Comparison of ENCODE assay signal across 26 cellular contexts in genomic region chrX:96447161-96447560, GRCh38.
"Had no signal": no experiment of that assay in that cellular context is flagged by ENCODE, and none has a peak within 500 bp of the region (broad histone marks: within the 10 kb centered on the region; RNA-seq: fewer than 3 reads in every experiment).

No MANE protein-coding gene starts in this region.

- H3K27ac ChIP-seq: epithelial cell of prostate, gastrocnemius medialis, left lung, neural progenitor cell, parathyroid adenoma, right atrium auricular region, sigmoid colon, skin epidermis, suprapubic skin, transverse colon, vagina had no signal

- H3K9me3 ChIP-seq: gastrocnemius medialis, left lung, mucosa of descending colon, right atrium auricular region, sigmoid colon, suprapubic skin, transverse colon, vagina had no signal

- FAIRE-seq: colon, keratinocyte had no signal

- H3K79me2 ChIP-seq: parathyroid adenoma had no signal

- H2AFZ ChIP-seq: neural progenitor cell, parathyroid adenoma had no signal

- H3K36me3 ChIP-seq: gastrocnemius medialis, left lung, neural progenitor cell, right atrium auricular region, sigmoid colon, suprapubic skin, transverse colon, vagina had no signal

- H3K4me1 ChIP-seq: gastrocnemius medialis, left lung, neural progenitor cell, parathyroid adenoma, right atrium auricular region, sigmoid colon, suprapubic skin, transverse colon, vagina had no signal

- H3K4me3 ChIP-seq: gastrocnemius medialis, left lung, mucosa of descending colon, neural progenitor cell, right atrium auricular region, sigmoid colon, skin epidermis, suprapubic skin, transverse colon, vagina had no signal

- DNase-seq: effector CD8-positive, alpha-beta T cell; endodermal cell; foreskin fibroblast; gastrocnemius medialis; head of caudate nucleus; left lung; mesenchymal stem cell; mucosa of descending colon; naive thymus-derived CD4-positive, alpha-beta T cell; sigmoid colon; stimulated activated CD4-positive, alpha-beta T cell treated with anti-CD3 and anti-CD28 coated beads, Interleukin-15, amount 100 ng/mL, for 24 hours; stimulated activated CD4-positive, alpha-beta T cell treated with anti-CD3 and anti-CD28 coated beads, Interleukin-2, amount 100 ng/mL, for 48 hours; stimulated activated CD8-positive, alpha-beta memory T cell treated with anti-CD3 and anti-CD28 coated beads, Interleukin-4, amount 100 ng/mL, for 48 hours; stimulated activated naive CD4-positive, alpha-beta T cell; stimulated activated naive CD8-positive, alpha-beta T cell treated with anti-CD3 and anti-CD28 coated beads, Interleukin-15, amount 100 ng/mL, for 72 hours; transverse colon had no signal

- ATAC-seq: esophagus mucosa; gastrocnemius medialis; left lung; mucosa of descending colon; naive thymus-derived CD4-positive, alpha-beta T cell; stimulated activated naive CD8-positive, alpha-beta T cell treated with anti-CD3 and anti-CD28 coated beads, Interleukin-15, amount 100 ng/mL, for 72 hours had no signal

- H3K9ac ChIP-seq: neural progenitor cell, parathyroid adenoma had no signal

- H3K4me2 ChIP-seq: neural progenitor cell had no signal

- H3K27me3 ChIP-seq: gastrocnemius medialis, left lung, neural progenitor cell, right atrium auricular region, sigmoid colon, suprapubic skin, transverse colon, vagina had no signal
